In the genomic region with DNA sequence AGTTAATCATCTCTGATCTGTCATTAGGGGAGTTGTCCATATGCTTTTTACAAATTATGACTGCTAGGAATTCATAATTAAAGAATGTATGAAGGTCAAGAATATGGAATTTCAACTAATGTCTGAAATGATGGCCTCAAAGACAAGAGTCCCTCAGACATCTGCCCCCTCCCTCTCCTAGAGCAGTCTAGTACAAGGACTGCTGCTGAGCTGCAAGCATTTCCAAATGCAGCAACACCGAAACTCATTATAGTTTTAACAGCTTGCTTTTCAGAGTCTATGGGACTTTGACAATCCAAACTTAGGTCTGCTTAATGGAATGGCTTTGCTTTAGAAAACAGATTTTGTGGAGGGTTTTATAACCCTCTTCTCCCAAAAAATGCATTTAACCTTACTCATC, we compare ENCODE assay signal across 24 cellular contexts.
"Had no signal": no experiment of that assay in that cellular context is flagged by ENCODE, and none has a peak within 500 bp of the region (broad histone marks: within the 10 kb centered on the region; RNA-seq: fewer than 3 reads in every experiment).

No MANE protein-coding gene starts in this region.

- H3K4me2 ChIP-seq: neural progenitor cell, smooth muscle cell had no signal

- H3K27ac ChIP-seq: left ventricle myocardium inferior, neural progenitor cell, neutrophil, parathyroid adenoma, right atrium auricular region, right lobe of liver, stomach, testis, thyroid gland, transverse colon, upper lobe of left lung, vagina had no signal

- H3K79me2 ChIP-seq: parathyroid adenoma had no signal

- DNase-seq: islet precursor cell; left ventricle myocardium inferior; mesendoderm; naive B cell; natural killer cell; nephron progenitor cell; occipital lobe; right lobe of liver; stimulated activated CD4-positive, alpha-beta T cell treated with anti-CD3 and anti-CD28 coated beads, Interleukin-1b, Interleukin-23, amount 100 ng/mL, for 48 hours; stimulated activated CD4-positive, alpha-beta T cell treated with anti-CD3 and anti-CD28 coated beads, Interleukin-2, amount 100 ng/mL, for 48 hours; stimulated activated naive B cell treated with anti-CD40 and anti-IgM and Interleukin-4, amounts not matched to agents 10 μg/mL and 1 μg/mL and 100 μg/mL, for 72 hours; stimulated activated naive CD8-positive, alpha-beta T cell treated with anti-CD3 and anti-CD28 coated beads, Interleukin-15, Interleukin-2, amounts not matched to agents 100 U/mL and 50 U/mL, for 24 hours; stomach; testis; thyroid gland; upper lobe of left lung had no signal

- H3K9ac ChIP-seq: neural progenitor cell, parathyroid adenoma had no signal

- H3K9me3 ChIP-seq: left ventricle myocardium inferior, neutrophil, right atrium auricular region, right lobe of liver, stomach, testis, thyroid gland, transverse colon, upper lobe of left lung, vagina had no signal

- H3K36me3 ChIP-seq: left ventricle myocardium inferior, neural progenitor cell, neutrophil, right atrium auricular region, right lobe of liver, stomach, thyroid gland, transverse colon, upper lobe of left lung, vagina had no signal

- H3K4me3 ChIP-seq: left ventricle myocardium inferior, lung, neural progenitor cell, right atrium auricular region, right lobe of liver, smooth muscle cell, stomach, testis, thyroid gland, transverse colon, upper lobe of left lung, vagina had no signal

- ATAC-seq: natural killer cell; right lobe of liver; stimulated activated naive B cell treated with anti-CD40 and anti-IgM and Interleukin-4, amounts not matched to agents 10 μg/mL and 1 μg/mL and 100 μg/mL, for 72 hours; stimulated activated naive CD8-positive, alpha-beta T cell treated with anti-CD3 and anti-CD28 coated beads, Interleukin-15, Interleukin-2, amounts not matched to agents 100 U/mL and 50 U/mL, for 24 hours had no signal

- H3K27me3 ChIP-seq: neural progenitor cell, right atrium auricular region, right lobe of liver, testis, thyroid gland, transverse colon, upper lobe of left lung, vagina had no signal

- H3K4me1 ChIP-seq: neural progenitor cell, parathyroid adenoma, right atrium auricular region, right lobe of liver, stomach, testis, thyroid gland, transverse colon, upper lobe of left lung, vagina had no signal

- H2AFZ ChIP-seq: neural progenitor cell, parathyroid adenoma had no signal
